Comparison of ENCODE assay signal across 1 cellular context in the genomic region with DNA sequence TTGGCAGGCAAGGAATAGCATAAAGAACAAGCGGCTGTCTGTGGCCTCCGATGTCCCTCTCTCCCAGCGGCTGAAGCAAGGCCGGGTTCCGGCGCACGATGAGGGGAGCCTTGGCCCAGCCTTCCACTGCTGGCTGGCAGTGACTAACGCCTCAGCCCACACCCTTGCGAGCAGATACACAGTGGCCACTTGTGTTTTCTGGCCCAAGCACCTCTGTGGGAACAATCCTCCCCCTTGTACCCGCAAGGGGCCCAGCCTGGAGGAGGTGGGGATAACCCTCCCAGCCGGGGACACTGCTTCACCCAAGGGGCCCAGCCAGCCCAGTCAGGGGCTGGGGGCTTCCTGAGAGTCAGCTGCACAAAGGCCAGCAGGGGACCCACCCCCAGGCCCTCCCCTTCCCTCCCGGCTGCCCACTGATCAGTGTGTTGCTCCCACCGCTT.
TF ChIP-seq lines count a peak whose summit lies in the region.

No MANE protein-coding gene starts in this region.

TF ChIP-seq in GM23338, 12 proteins besides CTCF, POLR2A, EP300 and RAD21:
- TF ChIP-seq ZNF462 (CRISPR knock-in tag; IDR thresholded peaks at IDR 0.05) (no peak), EZH2 (IDR thresholded peaks at IDR 0.05; ENCODE audit: low read depth, unreplicated experiment) (no peak), REST (IDR thresholded peaks at IDR 0.05; ENCODE audit: unreplicated experiment) (no peak), CREB1 (CRISPR knock-in tag; IDR thresholded peaks at IDR 0.05; ENCODE audit: low read depth) (no peak), POLR2AphosphoS5 (IDR thresholded peaks at IDR 0.05; ENCODE audit: low read depth) (no peak), STAT1 (IDR thresholded peaks at IDR 0.05; ENCODE audit: unreplicated experiment) (no peak), JUNB (IDR thresholded peaks at IDR 0.05; ENCODE audit: unreplicated experiment) (no peak), EZH2phosphoT487 (IDR thresholded peaks at IDR 0.05; ENCODE audit: unreplicated experiment) (no peak), ETS1 (IDR thresholded peaks at IDR 0.05) (no peak), ZNF114 (CRISPR knock-in tag; IDR thresholded peaks at IDR 0.05) (no peak), NANOG (IDR thresholded peaks at IDR 0.05; ENCODE audit: borderline replicate concordance) (no peak), ZNF331 (CRISPR knock-in tag; IDR thresholded peaks at IDR 0.05; ENCODE audit: low read depth) (no peak)
